ENCODE assay signal across 11 cellular contexts in the genomic region with DNA sequence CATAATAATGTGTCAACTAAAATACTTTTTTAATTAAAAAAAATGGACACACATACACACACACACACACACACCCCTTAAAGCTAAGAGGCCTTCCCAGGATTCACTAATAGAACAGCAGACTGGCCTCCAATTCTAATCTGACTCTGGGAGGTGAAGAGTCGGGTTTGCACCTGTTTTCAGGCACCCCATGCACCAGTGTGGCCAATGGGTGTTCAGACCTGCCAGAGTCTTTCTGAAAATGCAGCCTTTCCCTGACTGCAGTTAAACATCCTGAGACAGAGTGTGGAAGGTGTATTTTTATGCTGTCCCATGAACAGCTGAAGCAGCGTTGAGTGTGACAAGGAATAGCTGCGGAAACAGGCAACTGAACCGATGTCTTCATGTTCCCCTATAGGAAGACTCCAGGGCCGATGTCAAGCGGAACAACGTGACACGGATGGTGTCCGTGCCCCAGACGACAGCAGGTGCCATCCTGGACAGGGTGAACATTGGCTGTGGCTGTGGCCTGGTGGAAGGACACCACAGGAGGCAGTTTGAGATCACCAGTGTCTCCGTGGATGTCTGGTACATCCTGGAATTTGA.
DNase-seq lines count a peak whose midpoint lies in the region; ATAC-seq and TF ChIP-seq lines count a peak whose summit lies in the region.
"Had no signal": no experiment of that assay in that cellular context is flagged by ENCODE, and none has a peak within 500 bp of the region (broad histone marks: within the 10 kb centered on the region; RNA-seq: fewer than 3 reads in every experiment).

No MANE protein-coding gene starts in this region.

- peak overlapping the region; percentile 34 to 96 (median 87) for H3K4me2 ChIP-seq in BLaER1 treated with 17β-estradiol and CSF1 and Interleukin-3, amounts not matched to agents 10 nM and 100 nM

- DNase-seq in immature natural killer cell, result no peak
- no peak for DNase-seq in ascending aorta (ENCODE audit: low spot score in 2 of 2)
- DNase-seq in effector CD4-positive, alpha-beta T cell, result no peak
- DNase-seq: EL, NCI-H146 had no signal

- intact Hi-C loops in ascending aorta (cut with DNase I), result no loop called here

- no peaks in the 10 kb centered on the region for H4K20me1 ChIP-seq in BLaER1 treated with 17β-estradiol and CSF1 and Interleukin-3, amounts not matched to agents 10 nM and 100 nM

- H3K27ac ChIP-seq in BLaER1 treated with 17β-estradiol and CSF1 and Interleukin-3, amounts not matched to agents 10 nM and 100 nM, result peak overlapping the region in 7 of 11 experiments; percentile 36 to 92 (median 78); a peak in 10 of 22 replicates
- H3K27ac ChIP-seq in ascending aorta, result no peak overlapping the region
- H3K27ac ChIP-seq: vagina had no signal

- ATAC-seq in GM21390 (IDR thresholded peaks at IDR 0.05; ENCODE audit: unreplicated experiment), result no peak
- no peak for ATAC-seq in HG03139 (IDR thresholded peaks at IDR 0.05; ENCODE audit: unreplicated experiment)

- H3K27ac Mint-ChIP-seq in T-helper 1 cell treated with Interleukin-12 subunit alpha and Interleukin-12 subunit beta and Interleukin-4 antibody, amounts not matched to agents 30 μg/mL and 1 μg/mL, for 36 hours, result peak overlapping the region; percentile 98
- peak overlapping the region; percentile 72 to 93 (median 85) for H3K27ac Mint-ChIP-seq in immature natural killer cell

- peak overlapping the region in 7 of 11 experiments; percentile 10 to 84 (median 70); a peak in 9 of 22 replicates for H3K9ac ChIP-seq in BLaER1 treated with 17β-estradiol and CSF1 and Interleukin-3, amounts not matched to agents 10 nM and 100 nM

- H3K27me3 Mint-ChIP-seq in T-helper 1 cell treated with Interleukin-12 subunit alpha and Interleukin-12 subunit beta and Interleukin-4 antibody, amounts not matched to agents 30 μg/mL and 1 μg/mL, for 36 hours (ENCODE audit: low read depth), result no peaks in the 10 kb centered on the region
- peaks cover 4 to 11% (median 5%) of the 10 kb centered on the region in 3 donors for H3K27me3 Mint-ChIP-seq in immature natural killer cell (ENCODE audit: low read depth in 3 of 3)

- H3K4me1 ChIP-seq in BLaER1 treated with 17β-estradiol and CSF1 and Interleukin-3, amounts not matched to agents 10 nM and 100 nM, result peaks cover 32 to 97% (median 71%) of the 10 kb centered on the region in 10 experiments
- no peaks in the 10 kb centered on the region for H3K4me1 ChIP-seq in ascending aorta

- H3K9me3 Mint-ChIP-seq in T-helper 1 cell treated with Interleukin-12 subunit alpha and Interleukin-12 subunit beta and Interleukin-4 antibody, amounts not matched to agents 30 μg/mL and 1 μg/mL, for 36 hours, result no peaks in the 10 kb centered on the region
- no peaks in the 10 kb centered on the region for H3K9me3 Mint-ChIP-seq in immature natural killer cell

- H3K4me3 ChIP-seq in BLaER1 treated with 17β-estradiol and CSF1 and Interleukin-3, amounts not matched to agents 10 nM and 100 nM, result peak overlapping the region in 4 of 10 experiments; percentile 47 to 51 (median 48); a peak in 3 of 20 replicates
- H3K4me3 ChIP-seq in GM08714 (ENCODE audit: low read length) (peak overlapping the region; percentile 64; the same call in 1 of the 2 replicates), ascending aorta (no peak overlapping the region)
- H3K4me3 ChIP-seq: vagina had no signal

- peaks cover 0 to 2% (median under 1%) of the 10 kb centered on the region in 11 experiments; a peak in 7 of 22 replicates for H3K9me3 ChIP-seq in BLaER1 treated with 17β-estradiol and CSF1 and Interleukin-3, amounts not matched to agents 10 nM and 100 nM (replicated peaks in 1 of 11)
- H3K9me3 ChIP-seq in ascending aorta, result no peaks in the 10 kb centered on the region
- H3K9me3 ChIP-seq: vagina had no signal

- TF ChIP-seq CTCF in ascending aorta (IDR thresholded peaks at IDR 0.05), result no peak

- H3K36me3 Mint-ChIP-seq in T-helper 1 cell treated with Interleukin-12 subunit alpha and Interleukin-12 subunit beta and Interleukin-4 antibody, amounts not matched to agents 30 μg/mL and 1 μg/mL, for 36 hours (ENCODE audit: low read depth), result peaks cover 3% of the 10 kb centered on the region
- H3K36me3 Mint-ChIP-seq in immature natural killer cell, result no peaks in the 10 kb centered on the region

- H3K4me1 Mint-ChIP-seq in T-helper 1 cell treated with Interleukin-12 subunit alpha and Interleukin-12 subunit beta and Interleukin-4 antibody, amounts not matched to agents 30 μg/mL and 1 μg/mL, for 36 hours (ENCODE audit: low read depth), result peaks cover 60% of the 10 kb centered on the region
- peaks cover 43 to 57% of the 10 kb centered on the region in 2 donors for H3K4me1 Mint-ChIP-seq in immature natural killer cell

- H3K4me3 Mint-ChIP-seq in T-helper 1 cell treated with Interleukin-12 subunit alpha and Interleukin-12 subunit beta and Interleukin-4 antibody, amounts not matched to agents 30 μg/mL and 1 μg/mL, for 36 hours, result peak overlapping the region; percentile 80
- peak overlapping the region in 4 of 5 donors; percentile 6 to 86 (median 40) for H3K4me3 Mint-ChIP-seq in immature natural killer cell

- no peaks in the 10 kb centered on the region for H3K36me3 ChIP-seq in BLaER1 treated with 17β-estradiol and CSF1 and Interleukin-3, amounts not matched to agents 10 nM and 100 nM
- H3K36me3 ChIP-seq in ascending aorta, result no peaks in the 10 kb centered on the region
- H3K36me3 ChIP-seq: vagina had no signal

- peaks cover 0 to 20% (median 0%) of the 10 kb centered on the region in 11 experiments; a peak in 4 of 22 replicates for H3K27me3 ChIP-seq in BLaER1 treated with 17β-estradiol and CSF1 and Interleukin-3, amounts not matched to agents 10 nM and 100 nM
- H3K27me3 ChIP-seq in ascending aorta, result no peaks in the 10 kb centered on the region
- H3K27me3 ChIP-seq: vagina had no signal

Comparison
In these comparisons a context has a peak if more than half of its experiments do, and no peak if none do; other contexts are left out.
1. H3K27ac ChIP-seq: peak in BLaER1 treated with 17β-estradiol and CSF1 and Interleukin-3, amounts not matched to agents 10 nM and 100 nM (7 of 11); none in ascending aorta (0 of 2).